ENCODE assay signal across 9 cellular contexts in the genomic region with DNA sequence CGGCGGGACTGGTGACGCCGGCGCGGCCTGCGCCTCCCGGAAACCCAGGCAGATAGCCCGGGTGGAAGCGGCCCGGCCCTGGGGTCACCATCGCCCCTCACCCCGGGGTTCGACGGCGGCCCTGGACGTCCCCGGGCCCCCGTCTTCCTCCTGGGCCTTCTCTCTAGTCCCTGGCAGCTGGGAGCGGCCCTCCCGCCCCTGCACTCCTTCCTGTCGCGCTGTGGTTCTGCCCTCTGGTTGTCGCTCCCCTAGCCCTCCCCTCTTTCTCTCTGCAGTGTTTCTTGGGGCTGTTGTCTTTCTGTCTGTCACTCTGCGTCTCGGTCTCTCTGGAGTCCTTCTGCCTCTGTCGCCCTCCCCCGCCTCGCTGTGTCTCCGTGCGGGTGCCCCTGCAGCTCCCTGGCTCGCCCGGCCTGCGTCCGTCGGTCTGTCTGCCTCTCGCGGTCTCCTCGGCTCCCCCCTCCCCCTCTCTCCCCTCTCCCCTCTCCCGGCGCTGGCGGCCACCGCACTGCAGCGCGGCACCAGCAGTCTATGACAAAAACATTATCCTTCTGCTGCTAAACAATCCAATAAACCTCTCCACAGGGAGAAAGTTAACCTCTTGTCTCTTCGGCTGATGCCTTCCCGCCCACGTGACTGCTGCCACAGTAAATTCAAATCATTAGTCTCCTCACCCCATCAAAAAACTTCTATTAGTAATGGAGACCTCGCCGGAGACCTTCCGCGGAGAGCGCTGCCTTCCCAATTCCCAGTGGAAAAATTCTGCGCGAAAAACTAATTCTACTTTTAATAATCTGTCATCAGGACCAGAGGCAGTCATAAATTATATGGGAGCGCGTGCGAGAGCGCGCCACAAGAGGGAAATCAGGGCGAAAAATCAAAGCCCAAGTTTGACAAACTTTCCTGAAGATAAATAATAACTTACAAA.
A peak's percentile ranks its signal among the peaks of the same experiment; 100 is the strongest.
DNase-seq lines count a peak whose midpoint lies in the region; ATAC-seq and TF ChIP-seq lines count a peak whose summit lies in the region.
"Had no signal": no experiment of that assay in that cellular context is flagged by ENCODE, and none has a peak within 500 bp of the region (broad histone marks: within the 10 kb centered on the region; RNA-seq: fewer than 3 reads in every experiment).

No MANE protein-coding gene starts in this region.

- peaks cover 8% of the 10 kb centered on the region for H3K9me3 Mint-ChIP-seq in GM23338

- H3K9me3 ChIP-seq in SK-N-SH (no peaks in the 10 kb centered on the region), parathyroid adenoma (ENCODE audit: control insufficient read depth, low read length) (no peaks in the 10 kb centered on the region)
- H3K9me3 ChIP-seq: tibial artery had no signal

- H3K79me2 ChIP-seq in GM23338 (replicated peaks; ENCODE audit: insufficient read depth) (no peaks in the 10 kb centered on the region), SK-N-SH (ENCODE audit: insufficient read depth) (no peaks in the 10 kb centered on the region), parathyroid adenoma (no peaks in the 10 kb centered on the region)

- H3K4me1 ChIP-seq in GM23338 (ENCODE audit: insufficient read depth) = peaks cover 25% of the 10 kb centered on the region
- H3K4me1 ChIP-seq in SK-N-SH (ENCODE audit: control insufficient read depth in 1 of 2, insufficient read depth in 2 of 2, low read depth in 1 of 2, low read length in 1 of 2) = peaks cover 0 to 15% of the 10 kb centered on the region in 2 experiments; a peak in 1 of 4 replicates
- no peaks in the 10 kb centered on the region for H3K4me1 ChIP-seq in parathyroid adenoma

- TF ChIP-seq RAD21 in SK-N-SH (IDR thresholded peaks at IDR 0.05; ENCODE audit: low read length) = no peak

- H4K20me1 ChIP-seq in GM23338 (replicated peaks; ENCODE audit: insufficient read depth) (no peaks in the 10 kb centered on the region; the same call in 1 of the 2 replicates), SK-N-SH (ENCODE audit: insufficient read depth) (no peaks in the 10 kb centered on the region)

- peak; percentile 66 for DNase-seq in GM23338 (ENCODE audit: low spot score)
- DNase-seq in SK-N-SH = peak; percentile 74
- DNase-seq in ecto neural progenitor cell (ENCODE audit: low spot score) = peak; percentile 73
- DNase-seq in NCI-H524 (lab: John Stamatoyannopoulos, UW) = no peak
- DNase-seq in COLO829 (ENCODE audit: low spot score) = no peak
- DNase-seq: tibial artery had no signal

- CTCF ChIA-PET in SK-N-SH (lab: Yijun Ruan, JAX) = interaction anchor here (1.2 kb wide), 1 partner anchor 16 kb away, joined by 6 read pairs; no protein-coding TSS in a partner anchor

- WGBS in SK-N-SH (ENCODE audit: low lambda C conversion rate) = 7% methylated on average over 43 of the region's 61 CpGs

- no peak overlapping the region for H3K27ac Mint-ChIP-seq in GM23338

- H2AFZ ChIP-seq in GM23338 = peak overlapping the region; percentile 93
- H2AFZ ChIP-seq in SK-N-SH (ENCODE audit: low read depth) = no peak overlapping the region
- H2AFZ ChIP-seq in parathyroid adenoma = peak overlapping the region; percentile 17

- H3K9ac ChIP-seq in SK-N-SH = no peak overlapping the region
- no peak overlapping the region for H3K9ac ChIP-seq in parathyroid adenoma

- TF ChIP-seq EP300 in SK-N-SH (IDR thresholded peaks at IDR 0.05; ENCODE audit: borderline replicate concordance in 1 of 2, low read depth in 1 of 2, low read length in 1 of 2) = no peak

- H3K4me3 ChIP-seq in GM23338 (peak overlapping the region; percentile 56), SK-N-SH (ENCODE audit: low read depth in 2 of 2, low read length in 1 of 2) (peak overlapping the region in 1 of 2 experiments; percentile 38; a peak in 1 of 4 replicates), parathyroid adenoma (ENCODE audit: low read depth, low read length) (no peak overlapping the region)

- TF ChIP-seq CTCF in GM23338 (conservative IDR thresholded peaks at IDR 0.05; ENCODE audit: low read depth in 2 of 2) = no peak
- no peak for TF ChIP-seq CTCF in SK-N-SH (IDR thresholded peaks at IDR 0.05)
- TF ChIP-seq CTCF in parathyroid adenoma (IDR thresholded peaks at IDR 0.05) = no peak

- ATAC-seq in GM23338 (peak; percentile 37), HG03108 (IDR thresholded peaks at IDR 0.05; ENCODE audit: unreplicated experiment) (no peak), HG03097 (IDR thresholded peaks at IDR 0.05; ENCODE audit: low FRiP score, unreplicated experiment) (no peak)

- no peak overlapping the region for H3K27ac ChIP-seq in GM23338 (ENCODE audit: low read depth)
- H3K27ac ChIP-seq in SK-N-SH (ENCODE audit: low read depth in 2 of 2, low read length in 1 of 2) = peak overlapping the region in 1 of 2 experiments; percentile 43; a peak in 1 of 4 replicates
- H3K27ac ChIP-seq in parathyroid adenoma = no peak overlapping the region
- H3K27ac ChIP-seq: tibial artery had no signal

- POLR2A ChIA-PET in SK-N-SH (lab: Yijun Ruan, JAX) = no interaction called here

- H3K9me2 ChIP-seq in GM23338 (ENCODE audit: insufficient read depth) (no peaks in the 10 kb centered on the region), SK-N-SH (no peaks in the 10 kb centered on the region)

- H3K36me3 ChIP-seq in GM23338 (ENCODE audit: insufficient read depth) = no peaks in the 10 kb centered on the region
- H3K36me3 ChIP-seq in SK-N-SH (replicated peaks in 1 of 2; ENCODE audit: control insufficient read depth in 1 of 2, insufficient read depth in 2 of 2, low read length in 1 of 2) = no peaks in the 10 kb centered on the region
- no peaks in the 10 kb centered on the region for H3K36me3 ChIP-seq in parathyroid adenoma (ENCODE audit: control insufficient read depth, insufficient read depth, low read length)
- H3K36me3 ChIP-seq: tibial artery had no signal

- H3K27me3 ChIP-seq in GM23338 (ENCODE audit: insufficient read depth) = peaks cover 82% of the 10 kb centered on the region
- peaks cover 79% of the 10 kb centered on the region for H3K27me3 ChIP-seq in SK-N-SH (ENCODE audit: insufficient read depth)
- peaks cover 11% of the 10 kb centered on the region for H3K27me3 ChIP-seq in parathyroid adenoma (ENCODE audit: control insufficient read depth, insufficient read depth, low read length)

- peak overlapping the region; percentile 82 for H3K4me3 Mint-ChIP-seq in GM23338

- H3F3A ChIP-seq in GM23338 (replicated peaks; ENCODE audit: low read depth) (no peaks in the 10 kb centered on the region), SK-N-SH (replicated peaks; ENCODE audit: insufficient read depth) (no peaks in the 10 kb centered on the region)

- H3K4me2 ChIP-seq in GM23338 = peak overlapping the region; percentile 85
- peak overlapping the region; percentile 51; the same call in 1 of the 2 replicates for H3K4me2 ChIP-seq in SK-N-SH
- peak overlapping the region; percentile 38 for H3K4me2 ChIP-seq in parathyroid adenoma (ENCODE audit: low read length)

- H3K36me3 Mint-ChIP-seq in GM23338 (ENCODE audit: low read depth) = peaks cover 3% of the 10 kb centered on the region; the same call in 1 of the 3 replicates

- peaks cover 28% of the 10 kb centered on the region for H3K4me1 Mint-ChIP-seq in GM23338

- peaks cover 71% of the 10 kb centered on the region for H3K27me3 Mint-ChIP-seq in GM23338 (ENCODE audit: insufficient read depth, low read depth, poor library complexity)

TF ChIP-seq in GM23338, 12 proteins besides CTCF, POLR2A, EP300 and RAD21:
- TF ChIP-seq ZNF114 (CRISPR knock-in tag; IDR thresholded peaks at IDR 0.05) (no peak), JUNB (IDR thresholded peaks at IDR 0.05; ENCODE audit: unreplicated experiment) (no peak), EZH2phosphoT487 (IDR thresholded peaks at IDR 0.05; ENCODE audit: unreplicated experiment) (no peak), EZH2 (IDR thresholded peaks at IDR 0.05; ENCODE audit: low read depth, unreplicated experiment) (peak; percentile 83)
TF ChIP-seq in GM23338: peak in this region for 1.

TF ChIP-seq in SK-N-SH, 30 proteins besides CTCF, POLR2A, EP300 and RAD21:
- TF ChIP-seq FOXM1 (IDR thresholded peaks at IDR 0.05; ENCODE audit: low read depth) (no peak), NFIC (IDR thresholded peaks at IDR 0.05; ENCODE audit: borderline replicate concordance) (no peak), FOXJ3 (CRISPR knock-in tag; IDR thresholded peaks at IDR 0.05) (no peak), RCOR1 (IDR thresholded peaks at IDR 0.05; ENCODE audit: low read length) (no peak), MEF2A (IDR thresholded peaks at IDR 0.05; ENCODE audit: borderline replicate concordance, low read depth) (no peak), SIN3A (IDR thresholded peaks at IDR 0.05; ENCODE audit: borderline replicate concordance, low read depth, low read length) (no peak), POLR2AphosphoS5 (IDR thresholded peaks at IDR 0.05; ENCODE audit: low read depth, low read length) (no peak), GATA2 (CRISPR knock-in tag; IDR thresholded peaks at IDR 0.05) (no peak), MXI1 (IDR thresholded peaks at IDR 0.05; ENCODE audit: low read depth, low read length) (no peak), SMC3 (IDR thresholded peaks at IDR 0.05; ENCODE audit: low read depth, low read length) (no peak), TCF12 (IDR thresholded peaks at IDR 0.05) (no peak), EZH2phosphoT487 (IDR thresholded peaks at IDR 0.05; ENCODE audit: borderline replicate concordance, low read depth) (peak; percentile 71; the same call in 1 of the 2 replicates), TAF1 (IDR thresholded peaks at IDR 0.05; ENCODE audit: borderline replicate concordance, low read depth, low read length) (no peak), GABPA (IDR thresholded peaks at IDR 0.05; ENCODE audit: low read depth) (no peak)
- TF ChIP-seq, protein P1, sequence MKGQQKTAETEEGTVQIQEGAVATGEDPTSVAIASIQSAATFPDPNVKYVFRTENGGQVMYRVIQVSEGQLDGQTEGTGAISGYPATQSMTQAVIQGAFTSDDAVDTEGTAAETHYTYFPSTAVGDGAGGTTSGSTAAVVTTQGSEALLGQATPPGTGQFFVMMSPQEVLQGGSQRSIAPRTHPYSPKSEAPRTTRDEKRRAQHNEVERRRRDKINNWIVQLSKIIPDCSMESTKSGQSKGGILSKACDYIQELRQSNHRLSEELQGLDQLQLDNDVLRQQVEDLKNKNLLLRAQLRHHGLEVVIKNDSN (IDR thresholded peaks at IDR 0.05; ENCODE audit: borderline replicate concordance, low read depth) = peak; percentile 65; the same call in 1 of the 2 replicates
- TF ChIP-seq, protein P2, sequence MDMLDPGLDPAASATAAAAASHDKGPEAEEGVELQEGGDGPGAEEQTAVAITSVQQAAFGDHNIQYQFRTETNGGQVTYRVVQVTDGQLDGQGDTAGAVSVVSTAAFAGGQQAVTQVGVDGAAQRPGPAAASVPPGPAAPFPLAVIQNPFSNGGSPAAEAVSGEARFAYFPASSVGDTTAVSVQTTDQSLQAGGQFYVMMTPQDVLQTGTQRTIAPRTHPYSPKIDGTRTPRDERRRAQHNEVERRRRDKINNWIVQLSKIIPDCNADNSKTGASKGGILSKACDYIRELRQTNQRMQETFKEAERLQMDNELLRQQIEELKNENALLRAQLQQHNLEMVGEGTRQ (IDR thresholded peaks at IDR 0.05; ENCODE audit: borderline replicate concordance, low read depth, low read length) = no peak

Comparison
In these comparisons a context has a peak if more than half of its experiments do, and no peak if none do; other contexts are left out.
1. DNase-seq: peak in GM23338 (single experiment), SK-N-SH (single experiment) and ecto neural progenitor cell (single experiment); none in NCI-H524 (0 of 2) and COLO829 (single experiment).
2. Peak in every context shown above with its lines, with median percentiles within 50 percentile points of each other: H3K4me2 ChIP-seq.